Comparison of ENCODE assay signal across 8 cellular contexts in the genomic region with DNA sequence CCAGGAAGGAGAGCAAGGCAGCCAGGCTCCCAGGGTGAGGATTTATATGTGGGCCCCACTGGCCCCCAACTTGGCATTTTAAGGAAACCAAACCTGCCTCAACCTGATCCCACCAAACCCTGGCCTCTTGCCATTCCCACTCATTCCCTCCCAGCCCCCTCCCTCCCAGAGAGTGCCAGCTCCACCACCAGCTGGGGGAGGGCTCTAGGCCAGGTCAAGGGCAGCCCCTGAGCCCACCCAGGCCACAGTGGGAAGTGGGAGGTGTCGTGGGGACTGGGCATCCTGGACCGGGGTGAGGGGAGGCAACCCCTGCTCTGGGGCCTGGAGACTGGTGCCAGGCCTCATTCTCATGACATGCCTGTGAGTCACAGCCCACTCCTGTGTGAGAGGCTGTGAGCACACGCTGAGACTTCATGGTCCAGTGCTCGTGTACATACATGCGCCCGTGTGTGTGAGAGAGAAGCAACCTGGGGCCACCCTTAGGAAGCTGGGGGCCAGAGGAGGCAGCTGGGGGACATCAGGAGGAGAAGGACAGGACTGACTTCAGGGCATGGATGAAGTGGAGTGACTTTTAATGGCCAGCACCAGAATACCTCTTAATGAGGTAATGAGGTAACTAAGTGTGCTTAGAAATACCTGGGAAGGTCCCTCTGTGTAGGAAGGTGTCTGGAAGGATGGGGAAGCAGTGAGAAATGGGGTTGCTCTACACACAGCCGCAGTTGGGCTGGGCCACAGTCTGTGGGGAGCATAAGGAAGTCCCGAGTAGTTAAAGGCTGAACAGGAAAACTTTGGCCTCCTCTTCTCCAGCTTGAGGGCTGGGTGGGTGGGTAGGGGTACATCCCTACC. TPM values are rescaled to one million over a fixed set of nuclear protein-coding genes. Genes with fewer than 3 reads are reported as not detected.
DNase-seq lines count a peak whose midpoint lies in the region; ATAC-seq, FAIRE-seq and TF ChIP-seq lines count a peak whose summit lies in the region.

S100A2 (minus strand) TSS at position 316 of the 846 bp plus-strand sequence. CDS start 1,967 bp downstream, outside the sequence.

- H3K4me3 ChIP-seq in astrocyte of the spinal cord (ENCODE audit: low read depth, low read length), result no peak within 1 kb of the TSS
- H3K4me3 ChIP-seq in kidney (ENCODE audit: low read length in 2 of 2), result peak within 1 kb of the TSS in 1 of 2 donors; percentile 44

- peak; percentile 68 for ATAC-seq in SK-N-SH treated with all-trans-retinoic acid at 6 μM for 48 hours
- no peak for ATAC-seq in HG03135 (IDR thresholded peaks at IDR 0.05; ENCODE audit: unreplicated experiment)
- no peak for ATAC-seq in HG03457 (IDR thresholded peaks at IDR 0.05; ENCODE audit: unreplicated experiment)

- no peak for FAIRE-seq in kidney (lab: Jason Lieb, UNC)

- H3K36me3 ChIP-seq in ES-I3 (ENCODE audit: insufficient read depth, low read length), result no peaks in the 10 kb centered on the region
- H3K36me3 ChIP-seq in kidney (ENCODE audit: control insufficient read depth in 1 of 2, insufficient read depth in 2 of 2, low read length in 2 of 2), result no peaks in the 10 kb centered on the region

- no peaks in the 10 kb centered on the region for H3K9me3 ChIP-seq in ES-I3 (ENCODE audit: control insufficient read depth, insufficient read depth, low read length)
- no peaks in the 10 kb centered on the region for H3K9me3 ChIP-seq in kidney (ENCODE audit: control insufficient read depth in 1 of 2, low read length in 2 of 2)

- peak within 1 kb of the TSS; percentile 95 to 97 for H3K27ac ChIP-seq in kidney (ENCODE audit: low read depth in 2 of 2, low read length in 2 of 2)

- TF ChIP-seq CTCF in astrocyte of the spinal cord (IDR thresholded peaks at IDR 0.05; ENCODE audit: low read depth, low read length) (no peak), kidney (IDR thresholded peaks at IDR 0.05; ENCODE audit: borderline replicate concordance, extremely low read depth, insufficient read depth) (no peak)

- H3K9ac ChIP-seq in ES-I3 (ENCODE audit: low read depth, low read length), result peak within 1 kb of the TSS; percentile 31; the same call in 1 of the 2 replicates
- H3K9ac ChIP-seq in kidney (ENCODE audit: low read length in 2 of 2), result peak within 1 kb of the TSS in 1 of 2 donors; percentile 87

- in situ Hi-C loops in astrocyte of the spinal cord (cut with HindIII; ENCODE audit: low sequenced_read_pairs), result no loop called here

- DNase-seq in HPDE6-E6E7 (ENCODE audit: extremely low spot score) (peak; percentile 93), astrocyte of the spinal cord (ENCODE audit: low read depth, low spot score) (peak; percentile 92), kidney (peak; percentile 91)
- DNase-seq in stimulated activated CD4-positive, alpha-beta T cell treated with anti-CD3 and anti-CD28 coated beads, Interleukin-15, amount 100 ng/mL, for 48 hours (ENCODE audit: low read depth in 2 of 2), result peak; percentile 60 to 67

- intact Hi-C loops in kidney (cut with DNase I), result loop anchor here (5.0 kb wide), 1 partner anchor 53 kb away; no protein-coding TSS in a partner anchor

- H3K4me1 ChIP-seq in ES-I3 (ENCODE audit: insufficient read depth, low read length), result peaks cover 27% of the 10 kb centered on the region
- H3K4me1 ChIP-seq in kidney (ENCODE audit: control insufficient read depth in 1 of 2, insufficient read depth in 1 of 2, low read depth in 1 of 2, low read length in 2 of 2), result peaks cover 19 to 24% of the 10 kb centered on the region in 2 donors

TF ChIP-seq in SK-N-SH treated with all-trans-retinoic acid at 6 μM for 48 hours, 23 proteins besides CTCF, POLR2A, EP300 and RAD21 (continues in another document):
- TF ChIP-seq ZFP30 (CRISPR knock-in tag; IDR thresholded peaks at IDR 0.05) (no peak), ZNF565 (CRISPR knock-in tag; conservative IDR thresholded peaks at IDR 0.05; ENCODE audit: low read depth) (0 out of 2 replicates have a peak, but pooled peaks have one; percentile 72), ZC3H10 (CRISPR knock-in tag; IDR thresholded peaks at IDR 0.05) (no peak), OSR1 (CRISPR knock-in tag; IDR thresholded peaks at IDR 0.05) (peak; percentile 80), ZNF70 (CRISPR knock-in tag; IDR thresholded peaks at IDR 0.05) (no peak), ARNTL (CRISPR knock-in tag; IDR thresholded peaks at IDR 0.05; ENCODE audit: borderline replicate concordance, low read depth) (no peak), BACH2 (CRISPR knock-in tag; IDR thresholded peaks at IDR 0.05; ENCODE audit: borderline replicate concordance) (no peak), POU6F1 (CRISPR knock-in tag; IDR thresholded peaks at IDR 0.05; ENCODE audit: borderline replicate concordance, low read depth) (peak; percentile 83; the same call in 1 of the 2 replicates), SNAI2 (CRISPR knock-in tag; IDR thresholded peaks at IDR 0.05) (no peak), TCF4 (CRISPR knock-in tag; IDR thresholded peaks at IDR 0.05; ENCODE audit: borderline replicate concordance) (no peak), CSDC2 (CRISPR knock-in tag; IDR thresholded peaks at IDR 0.05) (peak; percentile 38; the same call in 1 of the 2 replicates), ZNF8 (CRISPR knock-in tag; IDR thresholded peaks at IDR 0.05) (no peak), CREB5 (CRISPR knock-in tag; IDR thresholded peaks at IDR 0.05; ENCODE audit: low read depth) (no peak), ZFP3 (CRISPR knock-in tag; IDR thresholded peaks at IDR 0.05) (peak; percentile 75), CSRNP3 (CRISPR knock-in tag; IDR thresholded peaks at IDR 0.05) (no peak), PPARA (CRISPR knock-in tag; IDR thresholded peaks at IDR 0.05; ENCODE audit: borderline replicate concordance) (no peak), TOX (CRISPR knock-in tag; IDR thresholded peaks at IDR 0.05; ENCODE audit: borderline replicate concordance) (peak; percentile 67; the same call in 1 of the 2 replicates), RARB (CRISPR knock-in tag; IDR thresholded peaks at IDR 0.05) (no peak), ESRRG (CRISPR knock-in tag; IDR thresholded peaks at IDR 0.05) (no peak)
- TF ChIP-seq, protein P1, sequence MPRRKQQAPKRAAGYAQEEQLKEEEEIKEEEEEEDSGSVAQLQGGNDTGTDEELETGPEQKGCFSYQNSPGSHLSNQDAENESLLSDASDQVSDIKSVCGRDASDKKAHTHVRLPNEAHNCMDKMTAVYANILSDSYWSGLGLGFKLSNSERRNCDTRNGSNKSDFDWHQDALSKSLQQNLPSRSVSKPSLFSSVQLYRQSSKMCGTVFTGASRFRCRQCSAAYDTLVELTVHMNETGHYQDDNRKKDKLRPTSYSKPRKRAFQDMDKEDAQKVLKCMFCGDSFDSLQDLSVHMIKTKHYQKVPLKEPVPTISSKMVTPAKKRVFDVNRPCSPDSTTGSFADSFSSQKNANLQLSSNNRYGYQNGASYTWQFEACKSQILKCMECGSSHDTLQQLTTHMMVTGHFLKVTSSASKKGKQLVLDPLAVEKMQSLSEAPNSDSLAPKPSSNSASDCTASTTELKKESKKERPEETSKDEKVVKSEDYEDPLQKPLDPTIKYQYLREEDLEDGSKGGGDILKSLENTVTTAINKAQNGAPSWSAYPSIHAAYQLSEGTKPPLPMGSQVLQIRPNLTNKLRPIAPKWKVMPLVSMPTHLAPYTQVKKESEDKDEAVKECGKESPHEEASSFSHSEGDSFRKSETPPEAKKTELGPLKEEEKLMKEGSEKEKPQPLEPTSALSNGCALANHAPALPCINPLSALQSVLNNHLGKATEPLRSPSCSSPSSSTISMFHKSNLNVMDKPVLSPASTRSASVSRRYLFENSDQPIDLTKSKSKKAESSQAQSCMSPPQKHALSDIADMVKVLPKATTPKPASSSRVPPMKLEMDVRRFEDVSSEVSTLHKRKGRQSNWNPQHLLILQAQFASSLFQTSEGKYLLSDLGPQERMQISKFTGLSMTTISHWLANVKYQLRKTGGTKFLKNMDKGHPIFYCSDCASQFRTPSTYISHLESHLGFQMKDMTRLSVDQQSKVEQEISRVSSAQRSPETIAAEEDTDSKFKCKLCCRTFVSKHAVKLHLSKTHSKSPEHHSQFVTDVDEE (CRISPR knock-in tag; IDR thresholded peaks at IDR 0.05), result no peak

RNA-seq across cellular contexts. Expression of gene S100A2, which starts in this region (rescaled TPM):
- total RNA-seq in kidney, result 152 TPM
- polyA plus RNA-seq in kidney (ENCODE audit: insufficient read depth, low read depth, low replicate concordance), result 416 TPM
